ENCODE assay signal across 16 cellular contexts in genomic region chr2:2826621-2827020, GRCh38.
"Had no signal": no experiment of that assay in that cellular context is flagged by ENCODE, and none has a peak within 500 bp of the region (broad histone marks: within the 10 kb centered on the region; RNA-seq: fewer than 3 reads in every experiment).

No MANE protein-coding gene starts in this region.

- H3K4me3 ChIP-seq: breast epithelium, left lung, right atrium auricular region, transverse colon, uterus had no signal

- ATAC-seq: activated CD4-positive, CD25-positive, alpha-beta regulatory T cell treated with anti-CD3 and anti-CD28 coated beads, Interleukin-2, amount 50 U/mL, for 24 hours; effector memory CD8-positive, alpha-beta T cell; left lung; stimulated activated naive CD8-positive, alpha-beta T cell treated with anti-CD3 and anti-CD28 coated beads, Interleukin-15, Interleukin-2, amounts not matched to agents 100 U/mL and 50 U/mL, for 24 hours had no signal

- H3K27ac ChIP-seq: breast epithelium, left lung, right atrium auricular region, transverse colon, uterus had no signal

- DNase-seq: activated naive CD4-positive, alpha-beta T cell treated with anti-CD3 and anti-CD28 coated beads for 36 hours; activated T-cell treated with anti-CD3 and anti-CD28 coated beads, Interleukin-2, amount 50 U/mL, for 24 hours; cerebellar nuclear complex; effector memory CD8-positive, alpha-beta T cell; hypothalamus; left lung; midbrain; occipital lobe; stimulated activated naive CD8-positive, alpha-beta T cell treated with anti-CD3 and anti-CD28 coated beads, Interleukin-15, Interleukin-2, amounts not matched to agents 100 U/mL and 50 U/mL, for 24 hours; transverse colon; uterus had no signal

- FAIRE-seq: astrocyte, keratinocyte had no signal

- H3K4me1 ChIP-seq: breast epithelium, left lung, right atrium auricular region, transverse colon, uterus had no signal

- H3K9me3 ChIP-seq: left lung, uterus had no signal

- H3K36me3 ChIP-seq: breast epithelium, left lung, right atrium auricular region, transverse colon, uterus had no signal

- H3K27me3 ChIP-seq: breast epithelium, left lung, right atrium auricular region, transverse colon, uterus had no signal
